Comparison of ENCODE assay signal across 9 cellular contexts in the genomic region with DNA sequence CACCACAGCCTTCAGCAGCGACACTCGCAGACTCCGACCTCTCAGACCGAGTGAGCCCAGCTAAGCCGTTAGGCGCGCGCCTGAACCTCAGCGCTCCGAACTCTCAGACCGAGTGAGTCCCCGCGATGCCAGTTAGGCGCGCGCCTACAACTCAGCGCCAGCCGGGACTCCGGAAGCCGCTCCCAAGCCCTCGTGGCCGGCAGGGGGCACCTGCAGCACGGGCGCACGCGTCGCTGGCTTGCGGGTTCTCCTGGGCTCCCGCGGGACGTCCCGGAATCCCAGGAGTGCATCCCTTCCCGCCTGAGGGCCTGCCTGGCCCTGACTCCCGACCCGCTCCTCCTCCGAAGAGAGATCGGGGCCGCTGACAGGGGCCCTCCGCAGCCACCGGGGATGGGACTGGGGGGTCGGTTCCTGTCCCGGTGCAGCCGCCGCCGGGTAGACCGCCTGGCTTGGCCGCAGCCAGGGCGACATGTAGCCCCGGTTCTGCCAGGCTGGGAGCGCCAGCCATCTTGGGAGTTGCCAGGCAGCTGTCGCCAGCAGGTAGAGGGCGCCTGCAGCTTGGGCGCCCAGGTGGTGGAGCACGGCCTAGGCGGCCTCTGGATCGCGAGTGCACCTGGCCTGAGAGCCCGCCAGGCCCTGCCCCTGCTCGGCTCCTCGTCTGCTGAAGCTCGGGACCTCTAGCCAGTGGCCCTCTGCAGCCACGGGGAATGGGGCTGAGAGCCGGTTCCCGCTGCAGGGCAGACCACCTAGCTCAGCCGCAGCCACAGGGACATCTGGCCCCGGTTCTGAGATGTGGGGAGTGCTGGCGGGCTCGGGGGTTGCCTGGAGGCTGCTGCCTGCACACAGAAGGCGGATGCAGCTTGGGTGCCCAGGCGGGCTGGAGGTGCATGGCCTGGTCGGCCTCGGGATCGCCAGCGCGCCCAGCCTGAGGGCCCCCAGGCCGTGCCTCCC. TPM values are rescaled to one million over a fixed set of nuclear protein-coding genes. Genes with fewer than 3 reads are reported as not detected.
DNase-seq lines count a peak whose midpoint lies in the region; ATAC-seq, FAIRE-seq and TF ChIP-seq lines count a peak whose summit lies in the region.
"Had no signal": no experiment of that assay in that cellular context is flagged by ENCODE, and none has a peak within 500 bp of the region (broad histone marks: within the 10 kb centered on the region; RNA-seq: fewer than 3 reads in every experiment).

A gene (minus strand): TSS at position 114 of the 951 bp plus-strand sequence. CDS start 311 bp downstream, outside the sequence.

- no peak within 1 kb of the TSS for H2BK15ac ChIP-seq in H9 (ENCODE audit: low read depth, low read length)

- H3K27ac ChIP-seq in H9 (ENCODE audit: insufficient read length, low read depth, low read length): no peak within 1 kb of the TSS
- no peak within 1 kb of the TSS for H3K27ac ChIP-seq in K562 (ENCODE audit: extremely low read depth, low read depth, low read length)
- no peak within 1 kb of the TSS for H3K27ac ChIP-seq in iPS DF 6.9 (ENCODE audit: low read length)

- no peak for ATAC-seq in K562

- H3K23me2 ChIP-seq in H9 (ENCODE audit: insufficient read length, low read depth, low read length, poor library complexity, severe bottlenecking): peaks cover 23% of the 10 kb centered on the region

- H4K20me1 ChIP-seq in H9 (ENCODE audit: control insufficient read depth, insufficient read depth, insufficient read length): no peaks in the 10 kb centered on the region
- H4K20me1 ChIP-seq in K562 (replicated peaks; ENCODE audit: control insufficient read depth, insufficient read depth, low read length): no peaks in the 10 kb centered on the region

- in situ Hi-C loops in K562 (cut with MboI): no loop called here

- no peaks in the 10 kb centered on the region for H3K79me1 ChIP-seq in H9 (ENCODE audit: insufficient read depth, low read depth, low read length, poor library complexity, severe bottlenecking)

- H3K79me2 ChIP-seq in H9 (ENCODE audit: insufficient read depth, low read length): no peaks in the 10 kb centered on the region
- no peaks in the 10 kb centered on the region for H3K79me2 ChIP-seq in K562 (ENCODE audit: control insufficient read depth, insufficient read depth, low read length)

- H3K9me3 ChIP-seq in H9 (ENCODE audit: control insufficient read depth, low read depth, low read length) (no peaks in the 10 kb centered on the region), K562 (replicated peaks; ENCODE audit: control insufficient read depth, insufficient read depth, low read depth, low read length) (no peaks in the 10 kb centered on the region), iPS DF 6.9 (ENCODE audit: control insufficient read depth, insufficient read depth, low read length) (no peaks in the 10 kb centered on the region)

- DNase-seq in ELF-1 (ENCODE audit: low read depth, low spot score): peak; percentile 96
- peak; percentile 96 for DNase-seq in H9
- peak; percentile 56 for DNase-seq in NCI-H1048 (lab: John Stamatoyannopoulos, UW)
- peak; percentile 23 to 65 (median 63) for DNase-seq in T-helper 1 cell
- no peak for DNase-seq in K562 (ENCODE audit: extremely low read depth in 1 of 4, low spot score in 3 of 4)
- DNase-seq in iPS DF 6.9 (ENCODE audit: low read depth, low spot score): peak; percentile 85
- DNase-seq in retinal pigment epithelial cell (ENCODE audit: low read depth): peak; percentile 79
- no peak for DNase-seq in epidermal melanocyte (ENCODE audit: insufficient read length, low spot score)

- FAIRE-seq in K562 (lab: Jason Lieb, UNC): no peak
- FAIRE-seq: endometrium had no signal

- peak within 1 kb of the TSS; percentile 86 to 92 for H3K4me3 Mint-ChIP-seq in H9

- H4K8ac ChIP-seq in H9 (replicated peaks; ENCODE audit: insufficient read length, low read depth, low read length): no peak within 1 kb of the TSS

- H3K23ac ChIP-seq in H9 (ENCODE audit: insufficient read length, low read depth, low read length): no peak within 1 kb of the TSS

- H3K27me3 ChIP-seq in H9 (ENCODE audit: insufficient read depth, low read length): peaks cover 8% of the 10 kb centered on the region; the same call in 1 of the 2 replicates
- peaks cover 0 to 12% of the 10 kb centered on the region in 2 experiments; a peak in 3 of 5 replicates for H3K27me3 ChIP-seq in K562 (ENCODE audit: control insufficient read depth in 2 of 2, insufficient read depth in 2 of 2, low read length in 2 of 2)
- peaks cover 8% of the 10 kb centered on the region; the same call in 1 of the 2 replicates for H3K27me3 ChIP-seq in iPS DF 6.9 (ENCODE audit: control insufficient read depth, insufficient read depth, low read length)

- no peaks in the 10 kb centered on the region for H3K36me3 ChIP-seq in K562 (ENCODE audit: control insufficient read depth, insufficient read depth, low read length)
- H3K36me3 ChIP-seq in iPS DF 6.9 (ENCODE audit: control insufficient read depth, insufficient read depth, low read length): no peaks in the 10 kb centered on the region

- no peak within 1 kb of the TSS for H3T11ph ChIP-seq in H9 (ENCODE audit: low read length)

- CTCF ChIA-PET in K562 (lab: Yijun Ruan, JAX; ENCODE audit: low intra/inter-chr PET ratio): no interaction called here

- H4K5ac ChIP-seq in H9 (ENCODE audit: insufficient read length, low read depth, low read length): no peak within 1 kb of the TSS

- peaks cover 8 to 21% (median 9%) of the 10 kb centered on the region in 3 experiments for H3K36me3 Mint-ChIP-seq in H9 (ENCODE audit: insufficient read depth in 1 of 3, low read depth in 3 of 3)

- H3K4me2 ChIP-seq in H9 (ENCODE audit: insufficient read depth, insufficient read length, low read length) (peak within 1 kb of the TSS; percentile 89), K562 (ENCODE audit: insufficient read depth, low read length) (no peak within 1 kb of the TSS)

- no peak within 1 kb of the TSS for H4K91ac ChIP-seq in H9 (ENCODE audit: insufficient read length, low read depth, low read length)

- H3K4ac ChIP-seq in H9 (ENCODE audit: low read depth, low read length): no peak within 1 kb of the TSS

- BruUV-seq in K562 (replicated peaks; lab: Mats Ljungman, UMichigan): no TSS peak

- peak within 1 kb of the TSS; percentile 86 for H3K14ac ChIP-seq in H9 (ENCODE audit: insufficient read depth, low read length)

- peaks cover 36% of the 10 kb centered on the region for H3K27me3 Mint-ChIP-seq in H9 (ENCODE audit: low read depth)

- TF ChIP-seq POLR2A in K562 (conservative IDR thresholded peaks at IDR 0.05): no peak

- peak within 1 kb of the TSS; percentile 77 for H3K18ac ChIP-seq in H9 (ENCODE audit: insufficient read length, low read depth, low read length)

- H3K9ac ChIP-seq in H9 (ENCODE audit: extremely low read depth, insufficient read length, low read length) (peak within 1 kb of the TSS; percentile 31), K562 (ENCODE audit: insufficient read depth in 1 of 2, low read depth in 2 of 2, low read length in 2 of 2) (no peak within 1 kb of the TSS)

- no peaks in the 10 kb centered on the region for H3K4me1 ChIP-seq in H9 (ENCODE audit: insufficient read depth, low read length)
- peaks cover 0 to 6% of the 10 kb centered on the region in 2 experiments; a peak in 1 of 5 replicates for H3K4me1 ChIP-seq in K562 (replicated peaks in 1 of 2; ENCODE audit: control insufficient read depth in 2 of 2, insufficient read depth in 2 of 2, low read length in 2 of 2)
- no peaks in the 10 kb centered on the region; the same call in 1 of the 2 replicates for H3K4me1 ChIP-seq in iPS DF 6.9 (ENCODE audit: control insufficient read depth, insufficient read depth, low read length)

- H2BK120ac ChIP-seq in H9 (ENCODE audit: low read depth, low read length, poor library complexity, severe bottlenecking): no peak within 1 kb of the TSS

- no peak within 1 kb of the TSS for H2AK5ac ChIP-seq in H9 (ENCODE audit: insufficient read length, low read length)

- H3K4me1 Mint-ChIP-seq in H9: peaks cover 15 to 16% of the 10 kb centered on the region in 2 experiments

- TF ChIP-seq CTCF in H9 (conservative IDR thresholded peaks at IDR 0.05) (peak; percentile 81), K562 (IDR thresholded peaks at IDR 0.05 in 2 of 3, conservative IDR thresholded peaks at IDR 0.05 in 1 of 3; ENCODE audit: insufficient read depth in 2 of 3, low read depth in 1 of 3, low read length in 3 of 3) (no peak), retinal pigment epithelial cell (conservative IDR thresholded peaks at IDR 0.05; ENCODE audit: low read depth, low read length) (peak; percentile 66)

- peak within 1 kb of the TSS in 2 of 3 experiments; percentile 50 to 95; a peak in 2 of 7 replicates for H3K27ac Mint-ChIP-seq in H9

- no peak within 1 kb of the TSS for H3K56ac ChIP-seq in H9 (ENCODE audit: insufficient read length, low read depth, low read length)

- TF ChIP-seq RAD21 in K562 (CRISPR knock-in tag; conservative IDR thresholded peaks at IDR 0.05 in 1 of 2, IDR thresholded peaks at IDR 0.05 in 1 of 2): no peak

- POLR2A ChIA-PET in K562 (lab: Yijun Ruan, JAX): no interaction called here

- no peak within 1 kb of the TSS for H2BK5ac ChIP-seq in H9 (ENCODE audit: insufficient read length, low read length)

- H3K9me1 ChIP-seq in K562 (ENCODE audit: control insufficient read depth, insufficient read depth, low read length): no peaks in the 10 kb centered on the region

- intact Hi-C loops in K562 (cut with micrococcal nuclease): no loop called here

- no peak within 1 kb of the TSS for H2BK20ac ChIP-seq in H9 (ENCODE audit: low read depth, low read length, poor library complexity, severe bottlenecking)

- peak within 1 kb of the TSS; percentile 59 for H2AFZ ChIP-seq in H9 (ENCODE audit: low read length)
- H2AFZ ChIP-seq in K562 (ENCODE audit: low read depth, low read length): no peak within 1 kb of the TSS

- WGBS in H9 (ENCODE audit: extremely low coverage, insufficient read length, low lambda C conversion rate): no CpG with 5 or more reads among the region's 76 CpGs
- 39% methylated on average over 62 of the region's 76 CpGs for WGBS in K562 (ENCODE audit: insufficient coverage, low coverage, missing lambda C conversion rate)
- no CpG with 5 or more reads among the region's 76 CpGs for WGBS in iPS DF 6.9 (ENCODE audit: insufficient coverage, insufficient read length)

- H3K9me3 Mint-ChIP-seq in H9: peaks cover 10 to 13% of the 10 kb centered on the region in 2 experiments

- H3K4me3 ChIP-seq in K562 (no peak within 1 kb of the TSS), iPS DF 6.9 (ENCODE audit: low read length) (peak within 1 kb of the TSS; percentile 75; the same call in 1 of the 2 replicates), retinal pigment epithelial cell (ENCODE audit: low read length) (peak within 1 kb of the TSS; percentile 66)

- TF ChIP-seq EP300 in K562 (IDR thresholded peaks at IDR 0.05; ENCODE audit: low read length): no peak

- H2BK12ac ChIP-seq in H9 (ENCODE audit: insufficient read length, low read depth, low read length): no peak within 1 kb of the TSS

RNA-seq across cellular contexts. Expression of the gene that starts here (rescaled TPM):
- 11.8 and 14.4 TPM in 2 replicates for total RNA-seq in H9 (2021)
- not detected in 2 replicates for total RNA-seq in K562 (2011; cell fraction: chromatin; rRNA removed; ENCODE audit: low replicate concordance)
- total RNA-seq in K562 (2011; cell fraction: nucleolus; rRNA removed): not detected in 2 replicates
- not detected in 2 replicates for total RNA-seq in K562 (2011; cell fraction: nucleoplasm; rRNA removed)
- not detected in 2 replicates for total RNA-seq in K562 (2014; rRNA removed)
- not detected in 2 replicates for total RNA-seq in K562 (2014; rRNA removed; fragmentation: Illumina TruSeq; extraction: Trizol)
- total RNA-seq in K562 (2015; rRNA removed; fragmentation: Illumina TruSeq; extraction: Trizol): not detected in 2 replicates
- 0.76 and 1.9 TPM in 2 replicates for total RNA-seq in K562 (2021)
- not detected in 2 replicates for polyA plus RNA-seq in K562 (2011; rRNA removed)
- polyA plus RNA-seq in K562 (2011; cell fraction: cytosol; rRNA removed): not detected in 2 replicates
- not detected in 2 replicates for polyA plus RNA-seq in K562 (2011; cell fraction: nucleus; rRNA removed)
- polyA plus RNA-seq in K562 (2012): not detected in 2 replicates
- polyA plus RNA-seq in K562 (2014; fragmentation: Illumina TruSeq; extraction: Trizol): not detected in 2 replicates
- not detected for polyA plus RNA-seq in K562 (2014; fragmentation: Nextera tagmentation; extraction: Ambion mirVana)
- not detected in 2 replicates for polyA plus RNA-seq in K562 (2014; rRNA removed)
- polyA minus RNA-seq in K562 (2011; rRNA and poly(A)+ RNA removed): not detected in 2 replicates
- polyA minus RNA-seq in K562 (2011; cell fraction: cytosol; rRNA and poly(A)+ RNA removed): not detected in 2 replicates
- not detected in 2 replicates for polyA minus RNA-seq in K562 (2011; cell fraction: nucleus; rRNA and poly(A)+ RNA removed)

Comparison
In these comparisons a context has a peak if more than half of its experiments do, and no peak if none do; other contexts are left out.
1. DNase-seq: peak in ELF-1 (single experiment), H9 (single experiment), NCI-H1048 (single experiment), T-helper 1 cell (5 of 5), iPS DF 6.9 (single experiment) and retinal pigment epithelial cell (single experiment); none in K562 (0 of 4) and epidermal melanocyte (single experiment).
2. CTCF ChIP-seq: peak in H9 (single experiment) and retinal pigment epithelial cell (single experiment); none in K562 (0 of 3).